ENCODE assay signal across 24 cellular contexts in the genomic region with DNA sequence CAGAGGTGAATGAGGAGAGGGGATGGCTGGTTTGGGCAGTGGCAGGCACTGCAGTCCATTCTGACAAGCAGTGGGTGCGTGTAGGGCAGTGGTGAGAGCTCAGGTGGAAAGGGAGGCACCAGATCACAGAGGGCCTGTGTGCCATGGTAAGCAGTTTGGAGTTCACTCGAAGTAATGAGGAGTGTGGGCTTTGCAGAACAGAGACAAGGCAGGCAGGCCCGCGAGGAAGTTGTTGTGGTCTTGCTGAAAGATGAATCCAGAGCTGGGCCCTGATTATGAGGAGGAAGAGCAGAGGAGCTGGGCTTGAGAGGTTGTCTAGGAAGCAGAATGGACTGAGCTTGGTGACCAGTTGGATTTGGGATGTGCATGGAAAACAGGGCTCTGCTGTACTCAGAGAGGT. TPM values are rescaled to one million over a fixed set of nuclear protein-coding genes. Genes with fewer than 3 reads are reported as not detected.
"Had no signal": no experiment of that assay in that cellular context is flagged by ENCODE, and none has a peak within 500 bp of the region (broad histone marks: within the 10 kb centered on the region; RNA-seq: fewer than 3 reads in every experiment).

No MANE protein-coding gene starts in this region.

- DNase-seq: activated B cell treated with CpG ODN at 0.5 μM for 24 hours; activated CD4-positive, alpha-beta T cell treated with anti-CD3 and anti-CD28 coated beads for 4 hours; activated CD8-positive, alpha-beta memory T cell treated with anti-CD3 and anti-CD28 coated beads, Interleukin-2, amount 10 ng/mL, durations not matched to agents 7 days and 5 days; activated CD8-positive, alpha-beta T cell treated with anti-CD3 and anti-CD28 coated beads for 36 hours; activated gamma-delta T cell; activated naive CD4-positive, alpha-beta T cell treated with anti-CD3 and anti-CD28 coated beads, Interleukin-2, amount 50 U/mL, for 16 hours; activated T-cell treated with anti-CD3 and anti-CD28 coated beads for 4 hours; aorta; brain microvascular endothelial cell; caudate nucleus; heart left ventricle; left colon; mesenchymal stem cell; mucosa of descending colon; spleen; stimulated activated CD4-positive, alpha-beta T cell treated with anti-CD3 and anti-CD28 coated beads, Interleukin-4, amount 100 ng/mL, for 1 hour; stimulated activated naive CD4-positive, alpha-beta T cell treated with Interleukin-2 at 50 U/mL for 16 hours; T-helper 1 cell; T-helper 9 cell; upper lobe of left lung had no signal

- H3K27me3 ChIP-seq: brain microvascular endothelial cell, heart left ventricle, spleen, upper lobe of left lung had no signal

- H3K4me1 ChIP-seq: heart left ventricle, prostate gland, spleen, upper lobe of left lung had no signal

- H3K27ac ChIP-seq: brain microvascular endothelial cell, heart left ventricle, prostate gland, spleen, thoracic aorta, upper lobe of left lung had no signal

- H3K9me3 ChIP-seq: heart left ventricle, mucosa of descending colon, prostate gland, thoracic aorta, upper lobe of left lung had no signal

- ATAC-seq: activated CD8-positive, alpha-beta memory T cell treated with anti-CD3 and anti-CD28 coated beads, Interleukin-2, amount 10 ng/mL, durations not matched to agents 7 days and 5 days; activated CD8-positive, alpha-beta T cell treated with anti-CD3 and anti-CD28 coated beads for 36 hours; heart left ventricle; left colon; mucosa of descending colon had no signal

- H3K36me3 ChIP-seq: brain microvascular endothelial cell, heart left ventricle, prostate gland, spleen, thoracic aorta, upper lobe of left lung had no signal

- H3K4me3 ChIP-seq: heart left ventricle, mucosa of descending colon, prostate gland, spleen, thoracic aorta, upper lobe of left lung had no signal

RNA-seq across cellular contexts. Expression of a gene that starts 1.6 kb away (rescaled TPM):
- total RNA-seq: activated B cell treated with CpG ODN at 0.5 μM for 24 hours, aorta, heart left ventricle, left colon, mucosa of descending colon, omental fat pad had no signal
- polyA plus RNA-seq: aorta, neural cell had no signal

RNA-seq across cellular contexts. Expression of a gene that starts 33.4 kb away (rescaled TPM):
- polyA plus RNA-seq: neural cell had no signal
